Comparison of ENCODE assay signal across 10 cellular contexts in genomic region chr20:41142914-41143313, GRCh38. TPM values are rescaled to one million over a fixed set of nuclear protein-coding genes. Genes with fewer than 3 reads are reported as not detected.
DNase-seq lines count a peak whose midpoint lies in the region; ATAC-seq and TF ChIP-seq lines count a peak whose summit lies in the region.
"Had no signal": no experiment of that assay in that cellular context is flagged by ENCODE, and none has a peak within 500 bp of the region (broad histone marks: within the 10 kb centered on the region; RNA-seq: fewer than 3 reads in every experiment).

No MANE protein-coding gene starts in this region.

- no peaks in the 10 kb centered on the region for H3K9me3 ChIP-seq in left lung

- H3K9me3 Mint-ChIP-seq in activated CD4-positive, alpha-beta T cell treated with anti-CD3 and anti-CD28 coated beads, Interleukin-2, amount 10 ng/mL, durations not matched to agents 24 days and 14 days = peaks cover 4% of the 10 kb centered on the region
- H3K9me3 Mint-ChIP-seq in HFFc6 = no peaks in the 10 kb centered on the region

- H3K27ac Mint-ChIP-seq in activated CD4-positive, alpha-beta T cell treated with anti-CD3 and anti-CD28 coated beads, Interleukin-2, amount 10 ng/mL, durations not matched to agents 24 days and 14 days = peak overlapping the region; percentile 95
- no peak overlapping the region for H3K27ac Mint-ChIP-seq in HFFc6

- H3K27me3 Mint-ChIP-seq in activated CD4-positive, alpha-beta T cell treated with anti-CD3 and anti-CD28 coated beads, Interleukin-2, amount 10 ng/mL, durations not matched to agents 24 days and 14 days = no peaks in the 10 kb centered on the region
- H3K27me3 Mint-ChIP-seq in HFFc6 (ENCODE audit: insufficient read depth) = peaks cover 6% of the 10 kb centered on the region; the same call in 1 of the 2 replicates

- H3K36me3 Mint-ChIP-seq in activated CD4-positive, alpha-beta T cell treated with anti-CD3 and anti-CD28 coated beads, Interleukin-2, amount 10 ng/mL, durations not matched to agents 24 days and 14 days (ENCODE audit: low read depth) = peaks cover 56% of the 10 kb centered on the region
- H3K36me3 Mint-ChIP-seq in HFFc6 (ENCODE audit: low read depth) = no peaks in the 10 kb centered on the region; the same call in 1 of the 2 replicates

- H3K4me3 Mint-ChIP-seq in activated CD4-positive, alpha-beta T cell treated with anti-CD3 and anti-CD28 coated beads, Interleukin-2, amount 10 ng/mL, durations not matched to agents 24 days and 14 days = peak overlapping the region; percentile 96
- H3K4me3 Mint-ChIP-seq in HFFc6 = no peak overlapping the region

- H3K27ac ChIP-seq in left lung = peak overlapping the region; percentile 59 to 92

- no peak for TF ChIP-seq CTCF in left lung (IDR thresholded peaks at IDR 0.05)
- no peak for TF ChIP-seq CTCF in HFFc6 (IDR thresholded peaks at IDR 0.05)

- peaks cover 83% of the 10 kb centered on the region for H3K4me1 Mint-ChIP-seq in activated CD4-positive, alpha-beta T cell treated with anti-CD3 and anti-CD28 coated beads, Interleukin-2, amount 10 ng/mL, durations not matched to agents 24 days and 14 days
- H3K4me1 Mint-ChIP-seq in HFFc6 (ENCODE audit: low read depth) = peaks cover 60% of the 10 kb centered on the region

- H3K4me1 ChIP-seq in left lung = peaks cover 40 to 98% of the 10 kb centered on the region in 2 donors

- H3K4me3 ChIP-seq in left lung = no peak overlapping the region

- ATAC-seq in HG03469 (IDR thresholded peaks at IDR 0.05; ENCODE audit: unreplicated experiment) (peak; percentile 35), left lung (no peak)
- ATAC-seq: sciatic nerve had no signal

- peaks cover 0 to 14% of the 10 kb centered on the region in 2 donors for H3K27me3 ChIP-seq in left lung

- H3K36me3 ChIP-seq in left lung = no peaks in the 10 kb centered on the region

- DNase-seq in AML-193 (lab: John Stamatoyannopoulos, UW) (peak; percentile 42 to 43), left lung (no peak), NCI-H1436 treated with DMSO at 0.1 percent for 48 hours (lab: John Stamatoyannopoulos, UW) (no peak), HFFc6 (no peak), NCI-H2171 (lab: John Stamatoyannopoulos, UW) (no peak), NCI-H2029 treated with DMSO at 0.1 percent for 48 hours (lab: John Stamatoyannopoulos, UW) (no peak)
- peak; percentile 86 for DNase-seq in activated CD4-positive, alpha-beta T cell treated with anti-CD3 and anti-CD28 coated beads, Interleukin-2, amount 10 ng/mL, durations not matched to agents 24 days and 14 days
- DNase-seq: DMS153 had no signal

- intact Hi-C loops in activated CD4-positive, alpha-beta T cell treated with anti-CD3 and anti-CD28 coated beads, Interleukin-2, amount 10 ng/mL, durations not matched to agents 24 days and 14 days (cut with micrococcal nuclease) = no loop called here
- intact Hi-C loops in left lung (cut with DNase I) = no loop called here

RNA-seq across cellular contexts. Expression of gene PLCG1, which starts 5.6 kb away (rescaled TPM):
- total RNA-seq in activated CD4-positive, alpha-beta T cell treated with anti-CD3 and anti-CD28 coated beads, Interleukin-2, amount 10 ng/mL, durations not matched to agents 24 days and 14 days = 246 and 255 TPM in 2 replicates
- total RNA-seq in left lung = 100 to 1,000 TPM in 1 of 2 donors, 10 to 100 TPM in 1; 64.9 to 121 TPM
- 10 to 100 TPM; 44.4 to 62.1 (median 50.1) TPM for total RNA-seq in HFFc6 (2021; fragmentation: NEBNext Ultra II Directional; extraction: Animal tissue kit (Norgen Biotek cat#: 25700))

Comparison
In these comparisons a context has a peak if more than half of its experiments do, and no peak if none do; other contexts are left out.
1. DNase-seq: peak in AML-193 (2 of 2) and activated CD4-positive, alpha-beta T cell treated with anti-CD3 and anti-CD28 coated beads, Interleukin-2, amount 10 ng/mL, durations not matched to agents 24 days and 14 days (single experiment); none in left lung (0 of 2), NCI-H1436 treated with DMSO at 0.1 percent for 48 hours (single experiment), HFFc6 (single experiment), NCI-H2171 (single experiment) and NCI-H2029 treated with DMSO at 0.1 percent for 48 hours (single experiment).